ENCODE assay signal across 15 cellular contexts in the genomic region with DNA sequence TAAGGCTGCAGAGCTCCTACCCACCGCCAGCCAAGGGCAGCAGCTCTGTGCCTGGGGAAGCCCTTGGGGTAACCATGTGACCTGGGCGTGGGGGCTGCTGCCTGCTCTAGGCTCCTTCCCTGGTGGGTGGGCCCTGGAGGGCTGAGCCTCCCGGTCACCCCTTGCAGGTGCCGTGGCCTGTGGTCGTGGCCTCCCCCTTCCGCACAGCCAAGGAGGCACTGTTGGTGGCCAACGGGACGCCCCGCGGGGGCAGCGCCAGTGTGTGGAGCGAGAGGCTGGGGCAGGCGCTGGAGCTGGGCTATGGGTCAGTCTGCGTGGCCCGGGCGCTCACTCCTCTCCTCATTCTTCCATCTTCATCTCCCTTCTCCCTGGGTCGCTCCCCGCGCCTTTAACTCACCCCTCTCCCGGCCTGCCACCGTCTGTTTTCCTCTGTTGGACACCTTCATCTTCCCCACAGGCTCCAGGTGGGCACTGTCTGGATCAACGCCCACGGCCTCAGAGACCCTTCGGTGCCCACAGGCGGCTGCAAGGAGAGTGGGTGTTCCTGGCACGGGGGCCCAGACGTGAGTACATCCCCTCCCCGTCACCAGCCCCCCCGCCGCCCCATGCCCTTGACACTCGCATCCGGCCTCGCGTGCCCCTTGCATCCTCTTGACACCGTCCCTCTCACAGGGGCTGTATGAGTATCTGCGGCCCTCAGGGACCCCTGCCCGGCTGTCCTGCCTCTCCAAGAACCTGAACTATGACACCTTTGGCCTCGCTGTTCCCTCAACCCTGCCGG. TPM values are rescaled to one million over a fixed set of nuclear protein-coding genes. Genes with fewer than 3 reads are reported as not detected.
A peak's percentile ranks its signal among the peaks of the same experiment; 100 is the strongest.
DNase-seq lines count a peak whose midpoint lies in the region; ATAC-seq and TF ChIP-seq lines count a peak whose summit lies in the region.
"Had no signal": no experiment of that assay in that cellular context is flagged by ENCODE, and none has a peak within 500 bp of the region (broad histone marks: within the 10 kb centered on the region; RNA-seq: fewer than 3 reads in every experiment).

No MANE protein-coding gene starts in this region.

- H3K4me1 Mint-ChIP-seq in activated CD4-positive, alpha-beta T cell treated with anti-CD3 and anti-CD28 coated beads, Interleukin-2, amount 10 ng/mL, durations not matched to agents 7 days and 5 days: peaks cover 18% of the 10 kb centered on the region
- H3K4me1 Mint-ChIP-seq in effector memory CD8-positive, alpha-beta T cell (ENCODE audit: low read depth in 2 of 2): peaks cover 8% of the 10 kb centered on the region in 2 donors
- H3K4me1 Mint-ChIP-seq in stimulated activated memory B cell treated with anti-CD40 and anti-IgM and Interleukin-4, amounts not matched to agents 10 μg/mL and 1 μg/mL and 100 μg/mL, for 72 hours: peaks cover 7% of the 10 kb centered on the region
- H3K4me1 Mint-ChIP-seq in HFFc6 (ENCODE audit: low read depth): no peaks in the 10 kb centered on the region

- no peak overlapping the region for H3K23ac ChIP-seq in IMR-90 (ENCODE audit: low read depth, low read length)

- 88% methylated on average over 20 of the region's 39 CpGs; no CpG with 5 or more reads in 1 of the 2 experiments for WGBS in IMR-90 (ENCODE audit: extremely low coverage in 2 of 2, insufficient read length in 1 of 2), 2 experiments

- H3K27me3 ChIP-seq in IMR-90 (ENCODE audit: control insufficient read depth, insufficient read depth, low read length): no peaks in the 10 kb centered on the region

- peaks cover 29% of the 10 kb centered on the region for H3K36me3 Mint-ChIP-seq in activated CD4-positive, alpha-beta T cell treated with anti-CD3 and anti-CD28 coated beads, Interleukin-2, amount 10 ng/mL, durations not matched to agents 7 days and 5 days (ENCODE audit: low read depth)
- peaks cover 25% of the 10 kb centered on the region for H3K36me3 Mint-ChIP-seq in effector memory CD8-positive, alpha-beta T cell (ENCODE audit: insufficient read depth)
- peaks cover 39% of the 10 kb centered on the region for H3K36me3 Mint-ChIP-seq in stimulated activated memory B cell treated with anti-CD40 and anti-IgM and Interleukin-4, amounts not matched to agents 10 μg/mL and 1 μg/mL and 100 μg/mL, for 72 hours
- H3K36me3 Mint-ChIP-seq in HFFc6 (ENCODE audit: low read depth): no peaks in the 10 kb centered on the region

- dilution Hi-C loops in IMR-90 (cut with HindIII; ENCODE audit: low sequenced_read_pairs, unreplicated experiment): no loop called here

- H3K56ac ChIP-seq in IMR-90 (ENCODE audit: extremely low read depth, insufficient read depth, low read length): no peak overlapping the region

- no peak overlapping the region for H2BK20ac ChIP-seq in IMR-90 (ENCODE audit: low read depth, low read length)

- no peak overlapping the region for H4K8ac ChIP-seq in IMR-90 (ENCODE audit: low read depth in 2 of 2, low read length in 2 of 2)

- no peak for ATAC-seq in IMR-90 (ENCODE audit: low read depth)
- no peak for ATAC-seq in effector memory CD8-positive, alpha-beta T cell (replicated peaks)
- no peak for ATAC-seq in stimulated activated memory B cell treated with anti-CD40 and anti-IgM and Interleukin-4, amounts not matched to agents 10 μg/mL and 1 μg/mL and 100 μg/mL, for 72 hours
- no peak for ATAC-seq in GM21526 (IDR thresholded peaks at IDR 0.05; ENCODE audit: low FRiP score, unreplicated experiment)

- no peak overlapping the region for H3K4me2 ChIP-seq in IMR-90 (ENCODE audit: low read depth, low read length)

- intact Hi-C loops in IMR-90 (cut with micrococcal nuclease): no loop called here

- H3K9ac ChIP-seq in IMR-90 (ENCODE audit: low read depth, low read length): no peak overlapping the region

- H4K91ac ChIP-seq in IMR-90 (ENCODE audit: insufficient read depth, low read depth, low read length): no peak overlapping the region

- peaks cover 2% of the 10 kb centered on the region; the same call in 1 of the 2 replicates for H3K9me1 ChIP-seq in IMR-90 (ENCODE audit: insufficient read depth, low read length)

- no peak overlapping the region for H2BK120ac ChIP-seq in IMR-90 (ENCODE audit: low read depth, low read length)

- CTCF ChIA-PET in activated CD4-positive, alpha-beta T cell treated with anti-CD3 and anti-CD28 coated beads, Interleukin-2, amount 10 ng/mL, durations not matched to agents 7 days and 5 days (lab: Charles Lee): interaction anchor here (1.5 kb wide), 1 partner anchor 21 kb away, joined by 3 read pairs; no protein-coding TSS in a partner anchor
- CTCF ChIA-PET in IMR-90 (lab: Yijun Ruan, JAX): no interaction called here

- H2AFZ ChIP-seq in IMR-90 (replicated peaks; ENCODE audit: low read length, poor library complexity): peak overlapping the region; percentile 21

- H3K9me3 Mint-ChIP-seq in activated CD4-positive, alpha-beta T cell treated with anti-CD3 and anti-CD28 coated beads, Interleukin-2, amount 10 ng/mL, durations not matched to agents 7 days and 5 days: no peaks in the 10 kb centered on the region
- no peaks in the 10 kb centered on the region for H3K9me3 Mint-ChIP-seq in effector memory CD8-positive, alpha-beta T cell
- no peaks in the 10 kb centered on the region for H3K9me3 Mint-ChIP-seq in stimulated activated memory B cell treated with anti-CD40 and anti-IgM and Interleukin-4, amounts not matched to agents 10 μg/mL and 1 μg/mL and 100 μg/mL, for 72 hours
- no peaks in the 10 kb centered on the region for H3K9me3 Mint-ChIP-seq in HFFc6

- no peak for TF ChIP-seq RAD21 in IMR-90 (IDR thresholded peaks at IDR 0.05; ENCODE audit: low read length)

- H3K4me3 ChIP-seq in IMR-90 (ENCODE audit: insufficient read depth, low read depth, low read length): no peak overlapping the region

- no peak overlapping the region for H3K4ac ChIP-seq in IMR-90 (ENCODE audit: low read depth, low read length)

- no peak overlapping the region for H2AK9ac ChIP-seq in IMR-90 (replicated peaks; ENCODE audit: low read depth, low read length, poor library complexity)

- H3K4me3 Mint-ChIP-seq in activated CD4-positive, alpha-beta T cell treated with anti-CD3 and anti-CD28 coated beads, Interleukin-2, amount 10 ng/mL, durations not matched to agents 7 days and 5 days: no peak overlapping the region
- H3K4me3 Mint-ChIP-seq in effector memory CD8-positive, alpha-beta T cell: no peak overlapping the region
- H3K4me3 Mint-ChIP-seq in stimulated activated memory B cell treated with anti-CD40 and anti-IgM and Interleukin-4, amounts not matched to agents 10 μg/mL and 1 μg/mL and 100 μg/mL, for 72 hours: no peak overlapping the region
- no peak overlapping the region for H3K4me3 Mint-ChIP-seq in HFFc6

- no peaks in the 10 kb centered on the region for H3K27me3 Mint-ChIP-seq in activated CD4-positive, alpha-beta T cell treated with anti-CD3 and anti-CD28 coated beads, Interleukin-2, amount 10 ng/mL, durations not matched to agents 7 days and 5 days
- H3K27me3 Mint-ChIP-seq in effector memory CD8-positive, alpha-beta T cell: no peaks in the 10 kb centered on the region
- no peaks in the 10 kb centered on the region for H3K27me3 Mint-ChIP-seq in stimulated activated memory B cell treated with anti-CD40 and anti-IgM and Interleukin-4, amounts not matched to agents 10 μg/mL and 1 μg/mL and 100 μg/mL, for 72 hours
- H3K27me3 Mint-ChIP-seq in HFFc6 (ENCODE audit: insufficient read depth): no peaks in the 10 kb centered on the region

- H4K20me1 ChIP-seq in IMR-90 (ENCODE audit: insufficient read depth, low read length): no peaks in the 10 kb centered on the region

- no peak overlapping the region for H3K18ac ChIP-seq in IMR-90 (ENCODE audit: low read depth, low read length)

- no peak overlapping the region for H4K5ac ChIP-seq in IMR-90 (ENCODE audit: low read depth, low read length)

- H2BK15ac ChIP-seq in IMR-90 (ENCODE audit: low read depth, low read length): no peak overlapping the region

- H3K79me1 ChIP-seq in IMR-90 (ENCODE audit: low read depth in 1 of 2, low read length in 2 of 2): no peaks in the 10 kb centered on the region

- H3K14ac ChIP-seq in IMR-90 (replicated peaks; ENCODE audit: low read depth, low read length): no peak overlapping the region

- H3K36me3 ChIP-seq in IMR-90 (ENCODE audit: control insufficient read depth, insufficient read depth, low read length): peaks cover 10% of the 10 kb centered on the region

- TF ChIP-seq CTCF in IMR-90 (conservative IDR thresholded peaks at IDR 0.05; ENCODE audit: low read depth, low read length) (no peak), HFFc6 (IDR thresholded peaks at IDR 0.05) (no peak)

- POLR2A ChIA-PET in activated CD4-positive, alpha-beta T cell treated with anti-CD3 and anti-CD28 coated beads, Interleukin-2, amount 10 ng/mL, durations not matched to agents 7 days and 5 days (lab: Charles Lee): no interaction called here
- POLR2A ChIA-PET in IMR-90 (lab: Charles Lee; ENCODE audit: unreplicated experiment): no interaction called here

- peaks cover 2% of the 10 kb centered on the region; the same call in 1 of the 2 replicates for H3K4me1 ChIP-seq in IMR-90 (ENCODE audit: control insufficient read depth, insufficient read depth, low read length)
- H3K4me1 ChIP-seq: Caco-2 had no signal

- no peak overlapping the region for H2AK5ac ChIP-seq in IMR-90 (ENCODE audit: low read depth, low read length)

- no peak overlapping the region for H2BK5ac ChIP-seq in IMR-90 (ENCODE audit: low read depth, low read length, poor library complexity, severe bottlenecking)

- TF ChIP-seq POLR2A in IMR-90 (IDR thresholded peaks at IDR 0.05; ENCODE audit: low read depth, low read length): no peak

- peak overlapping the region; percentile 71 for H3K27ac Mint-ChIP-seq in activated CD4-positive, alpha-beta T cell treated with anti-CD3 and anti-CD28 coated beads, Interleukin-2, amount 10 ng/mL, durations not matched to agents 7 days and 5 days
- peak overlapping the region; percentile 59 to 81 for H3K27ac Mint-ChIP-seq in effector memory CD8-positive, alpha-beta T cell
- peak overlapping the region; percentile 71 for H3K27ac Mint-ChIP-seq in stimulated activated memory B cell treated with anti-CD40 and anti-IgM and Interleukin-4, amounts not matched to agents 10 μg/mL and 1 μg/mL and 100 μg/mL, for 72 hours
- H3K27ac Mint-ChIP-seq in HFFc6: no peak overlapping the region

- no TSS peak for BruUV-seq in IMR-90 (replicated peaks; lab: Mats Ljungman, UMichigan)

- no peak overlapping the region for H3K27ac ChIP-seq in IMR-90 (ENCODE audit: insufficient read depth, low read length)

- no peak for DNase-seq in activated CD4-positive, alpha-beta T cell treated with anti-CD3 and anti-CD28 coated beads, Interleukin-2, amount 10 ng/mL, durations not matched to agents 7 days and 5 days
- no peak for DNase-seq in activated CD4-positive, alpha-beta T cell treated with anti-CD3 and anti-CD28 coated beads for 48 hours
- DNase-seq in IMR-90 (no peak), HFFc6 (no peak)
- no peak for DNase-seq in effector memory CD8-positive, alpha-beta T cell
- DNase-seq in stimulated activated CD4-positive, alpha-beta T cell treated with anti-CD3 and anti-CD28 coated beads, Interleukin-4, amount 100 ng/mL, for 24 hours: no peak
- DNase-seq: C1 segment of cervical spinal cord, Caco-2, DMS153, NCI-H187 treated with DMSO at 0.1 percent for 48 hours, NCI-H69, SHP77 treated with DMSO at 0.1 percent for 48 hours had no signal

- H3K9me3 ChIP-seq in IMR-90 (ENCODE audit: control insufficient read depth, insufficient read depth, low read length): no peaks in the 10 kb centered on the region
- H3K9me3 ChIP-seq: Caco-2 had no signal

- in situ Hi-C loops in IMR-90 (cut with MboI; ENCODE audit: low sequenced_read_pairs): no loop called here

RNA-seq across cellular contexts. Expression of gene FLT3LG, which starts 9.9 kb away (rescaled TPM):
- 100 to 1,000 TPM; 348 to 355 TPM for total RNA-seq in activated CD4-positive, alpha-beta T cell treated with anti-CD3 and anti-CD28 coated beads, Interleukin-2, amount 10 ng/mL, durations not matched to agents 7 days and 5 days
- 0.56 and 0.90 TPM in 2 replicates for total RNA-seq in IMR-90 (2012; rRNA removed)
- polyA plus RNA-seq in IMR-90 (2012; rRNA removed): 8.3 and 10.2 TPM in 2 replicates
- 10.8 and 12.0 TPM in 2 replicates for polyA plus RNA-seq in IMR-90 (2012; cell fraction: cytosol; rRNA removed)
- 11.4 and 22.4 TPM in 2 replicates for polyA plus RNA-seq in IMR-90 (2012; cell fraction: nucleus; rRNA removed; ENCODE audit: low replicate concordance)
- total RNA-seq in HFFc6 (2021; fragmentation: NEBNext Ultra II Directional; extraction: Animal tissue kit (Norgen Biotek cat#: 25700)): 10 to 100 TPM in 2 of 6 experiments, 1 to 10 TPM in 4; 4.9 to 12.5 (median 9.4) TPM

RNA-seq across cellular contexts. Expression of gene ALDH16A1, which starts 11.1 kb away (rescaled TPM):
- 10 to 100 TPM; 49.2 to 60.4 TPM for total RNA-seq in activated CD4-positive, alpha-beta T cell treated with anti-CD3 and anti-CD28 coated beads, Interleukin-2, amount 10 ng/mL, durations not matched to agents 7 days and 5 days
- total RNA-seq in IMR-90 (2012; rRNA removed): 10.4 and 11.4 TPM in 2 replicates
- polyA plus RNA-seq in IMR-90 (2012; rRNA removed): 12.1 and 12.9 TPM in 2 replicates
- polyA plus RNA-seq in IMR-90 (2012; cell fraction: cytosol; rRNA removed): 8.5 and 12.7 TPM in 2 replicates
- 15.2 and 58.9 TPM in 2 replicates for polyA plus RNA-seq in IMR-90 (2012; cell fraction: nucleus; rRNA removed; ENCODE audit: low replicate concordance)
- total RNA-seq in HFFc6 (2021; fragmentation: NEBNext Ultra II Directional; extraction: Animal tissue kit (Norgen Biotek cat#: 25700)): 10 to 100 TPM; 13.9 to 23.0 (median 19.8) TPM

RNA-seq across cellular contexts. Expression of gene PIH1D1, which starts 12.5 kb away (rescaled TPM):
- 100 to 1,000 TPM; 146 to 176 TPM for total RNA-seq in activated CD4-positive, alpha-beta T cell treated with anti-CD3 and anti-CD28 coated beads, Interleukin-2, amount 10 ng/mL, durations not matched to agents 7 days and 5 days
- 122 and 125 TPM in 2 replicates for total RNA-seq in IMR-90 (2012; rRNA removed)
- polyA plus RNA-seq in IMR-90 (2012; rRNA removed): 76.8 and 77.9 TPM in 2 replicates
- polyA plus RNA-seq in IMR-90 (2012; cell fraction: cytosol; rRNA removed): 69.5 and 71.7 TPM in 2 replicates
- polyA plus RNA-seq in IMR-90 (2012; cell fraction: nucleus; rRNA removed; ENCODE audit: low replicate concordance): 123 and 140 TPM in 2 replicates
- 10 to 100 TPM; 55.8 to 65.6 (median 57.5) TPM for total RNA-seq in HFFc6 (2021; fragmentation: NEBNext Ultra II Directional; extraction: Animal tissue kit (Norgen Biotek cat#: 25700))

RNA-seq across cellular contexts. Expression of gene SLC17A7, which starts 22.8 kb away (rescaled TPM):
- total RNA-seq in activated CD4-positive, alpha-beta T cell treated with anti-CD3 and anti-CD28 coated beads, Interleukin-2, amount 10 ng/mL, durations not matched to agents 7 days and 5 days: under 1 TPM; 0.15 to 0.25 TPM
- not detected in 2 replicates for total RNA-seq in IMR-90 (2012; rRNA removed)
- polyA plus RNA-seq in IMR-90 (2012; rRNA removed): 0.03 TPM in 1 of 2 replicates, not detected in the other
- 0.04 TPM in 1 of 2 replicates, not detected in the other for polyA plus RNA-seq in IMR-90 (2012; cell fraction: cytosol; rRNA removed)
- polyA plus RNA-seq in IMR-90 (2012; cell fraction: nucleus; rRNA removed; ENCODE audit: low replicate concordance): 0.21 and 0.24 TPM in 2 replicates
- under 1 TPM in 5 of 6 experiments, not detected in 1; 0.05 to 0.17 (median 0.09) TPM for total RNA-seq in HFFc6 (2021; fragmentation: NEBNext Ultra II Directional; extraction: Animal tissue kit (Norgen Biotek cat#: 25700))
- total RNA-seq: A172 had no signal

RNA-seq across cellular contexts. Expression of gene RPL13A, which starts 23.3 kb away (rescaled TPM):
- 1,000 to 10,000 TPM; 2,327 to 2,349 TPM for total RNA-seq in activated CD4-positive, alpha-beta T cell treated with anti-CD3 and anti-CD28 coated beads, Interleukin-2, amount 10 ng/mL, durations not matched to agents 7 days and 5 days
- 1,477 and 1,924 TPM in 2 replicates for total RNA-seq in IMR-90 (2012; rRNA removed)
- polyA plus RNA-seq in IMR-90 (2012; rRNA removed): 2,069 and 2,840 TPM in 2 replicates
- polyA plus RNA-seq in IMR-90 (2012; cell fraction: cytosol; rRNA removed): 3,282 and 4,112 TPM in 2 replicates
- 1,203 and 1,338 TPM in 2 replicates for polyA plus RNA-seq in IMR-90 (2012; cell fraction: nucleus; rRNA removed; ENCODE audit: low replicate concordance)
- total RNA-seq in HFFc6 (2021; fragmentation: NEBNext Ultra II Directional; extraction: Animal tissue kit (Norgen Biotek cat#: 25700)): 1,000 to 10,000 TPM; 2,015 to 2,373 (median 2,179) TPM

Comparison
In these comparisons a context has a peak if more than half of its experiments do, and no peak if none do; other contexts are left out.
1. RNA of gene FLT3LG, which starts 9.9 kb away (total RNA-seq): 348 to 355 TPM in activated CD4-positive, alpha-beta T cell treated with anti-CD3 and anti-CD28 coated beads, Interleukin-2, amount 10 ng/mL, durations not matched to agents 7 days and 5 days; 4.9 to 12.5 TPM in HFFc6 and 0.56 to 0.90 TPM in IMR-90; every median in the first group is over 10 times any median in the second.